Comparison of ENCODE assay signal across 8 cellular contexts in genomic region chr2:206084870-206085741, GRCh38. TPM values are rescaled to one million over a fixed set of nuclear protein-coding genes. Genes with fewer than 3 reads are reported as not detected.
A peak's percentile ranks its signal among the peaks of the same experiment; 100 is the strongest.
DNase-seq lines count a peak whose midpoint lies in the region; ATAC-seq and TF ChIP-seq lines count a peak whose summit lies in the region.

No MANE protein-coding gene starts in this region.

- H3K4me1 ChIP-seq in NT2/D1 (ENCODE audit: insufficient read depth, insufficient read length), result peaks cover 3% of the 10 kb centered on the region
- H3K4me1 ChIP-seq in tibial nerve, result peaks cover 0 to 39% (median 13%) of the 10 kb centered on the region in 4 donors

- no peak for TF ChIP-seq POLR2A in tibial nerve (IDR thresholded peaks at IDR 0.05)

- peak overlapping the region; percentile 97 for H3K4me3 Mint-ChIP-seq in activated T-helper 2 cell treated with anti-CD3 and anti-CD28 coated beads, Interferon-gamma antibody, Interleukin-2, Interleukin-4, amounts not matched to agents 10 μg/mL and 5 μg/mL and 100 μg/mL, durations not matched to agents 14 hours and 24 hours and 36 hours (ENCODE audit: low read depth)
- peak overlapping the region; percentile 97 for H3K4me3 Mint-ChIP-seq in neural crest cell

- no peaks in the 10 kb centered on the region for H3K27me3 Mint-ChIP-seq in activated T-helper 2 cell treated with anti-CD3 and anti-CD28 coated beads, Interferon-gamma antibody, Interleukin-2, Interleukin-4, amounts not matched to agents 10 μg/mL and 5 μg/mL and 100 μg/mL, durations not matched to agents 14 hours and 24 hours and 36 hours (ENCODE audit: low read depth)
- H3K27me3 Mint-ChIP-seq in neural crest cell (ENCODE audit: low read depth), result no peaks in the 10 kb centered on the region

- H3K27me3 ChIP-seq in NT2/D1 (ENCODE audit: insufficient read depth, insufficient read length) (peaks cover 7% of the 10 kb centered on the region), tibial nerve (no peaks in the 10 kb centered on the region)

- H3K9ac ChIP-seq in NT2/D1 (ENCODE audit: insufficient read length, low read depth), result peak overlapping the region; percentile 86

- intact Hi-C loops in activated T-helper 2 cell treated with anti-CD3 and anti-CD28 coated beads, Interferon-gamma antibody, Interleukin-2, Interleukin-4, amounts not matched to agents 10 μg/mL and 5 μg/mL and 100 μg/mL, durations not matched to agents 14 hours and 24 hours and 36 hours (cut with micrococcal nuclease), result loop anchor here (5.0 to 10.0 kb wide), 3 partner anchors 53 to 680 kb away; partner anchors contain the start of genes FASTKD2, MDH1B and ZDBF2

- peak overlapping the region; percentile 98 for H3K27ac Mint-ChIP-seq in activated T-helper 2 cell treated with anti-CD3 and anti-CD28 coated beads, Interferon-gamma antibody, Interleukin-2, Interleukin-4, amounts not matched to agents 10 μg/mL and 5 μg/mL and 100 μg/mL, durations not matched to agents 14 hours and 24 hours and 36 hours
- H3K27ac Mint-ChIP-seq in neural crest cell (ENCODE audit: unreplicated experiment), result peak overlapping the region; percentile 90

- TF ChIP-seq EP300 in tibial nerve (IDR thresholded peaks at IDR 0.05), result no peak

- H3K36me3 ChIP-seq in NT2/D1 (ENCODE audit: insufficient read depth, insufficient read length, low read length) (peaks cover 2% of the 10 kb centered on the region), tibial nerve (peaks cover 0 to 4% (median 0%) of the 10 kb centered on the region in 3 donors)

- peak overlapping the region; percentile 97 to 100 (median 100) for H3K27ac ChIP-seq in tibial nerve

- peak overlapping the region; percentile 72 for H3K4me3 ChIP-seq in NT2/D1 (ENCODE audit: insufficient read length, low read depth)
- H3K4me3 ChIP-seq in fibroblast of pulmonary artery (replicated peaks; ENCODE audit: low read depth, low read length), result peak overlapping the region; percentile 69
- H3K4me3 ChIP-seq in tibial nerve, result peak overlapping the region; percentile 66 to 88 (median 80)

- H3K9me3 Mint-ChIP-seq in activated T-helper 2 cell treated with anti-CD3 and anti-CD28 coated beads, Interferon-gamma antibody, Interleukin-2, Interleukin-4, amounts not matched to agents 10 μg/mL and 5 μg/mL and 100 μg/mL, durations not matched to agents 14 hours and 24 hours and 36 hours, result no peaks in the 10 kb centered on the region
- H3K9me3 Mint-ChIP-seq in neural crest cell, result no peaks in the 10 kb centered on the region

- H3K9me3 ChIP-seq in NT2/D1 (ENCODE audit: insufficient read depth, low read length), result peaks cover 7% of the 10 kb centered on the region; the same call in 1 of the 2 replicates
- H3K9me3 ChIP-seq in tibial nerve, result no peaks in the 10 kb centered on the region

- peak; percentile 24 for ATAC-seq in HG02678 (IDR thresholded peaks at IDR 0.05; ENCODE audit: unreplicated experiment)

- peak; percentile 2 for DNase-seq in NCI-H1694 (lab: John Stamatoyannopoulos, UW)
- no peak for DNase-seq in NCI-H1694 treated with DMSO at 0.1 percent for 48 hours (lab: John Stamatoyannopoulos, UW)
- no peak for DNase-seq in NT2/D1 (ENCODE audit: low read depth, low spot score)
- peak; percentile 48 for DNase-seq in activated T-helper 2 cell treated with anti-CD3 and anti-CD28 coated beads, Interferon-gamma antibody, Interleukin-2, Interleukin-4, amounts not matched to agents 10 μg/mL and 5 μg/mL and 100 μg/mL, durations not matched to agents 14 hours and 24 hours and 36 hours (ENCODE audit: low spot score)
- no peak for DNase-seq in fibroblast of pulmonary artery (ENCODE audit: low read depth)
- peak; percentile 30 for DNase-seq in neural crest cell (ENCODE audit: low read depth, low spot score)
- peak in 1 of 2 donors; percentile 11 for DNase-seq in tibial nerve (ENCODE audit: low spot score in 2 of 2)

- TF ChIP-seq CTCF in fibroblast of pulmonary artery (IDR thresholded peaks at IDR 0.05; ENCODE audit: low read length, missing control alignments), result no peak
- TF ChIP-seq CTCF in neural crest cell (conservative IDR thresholded peaks at IDR 0.05), result no peak
- no peak for TF ChIP-seq CTCF in tibial nerve (IDR thresholded peaks at IDR 0.05)

- WGBS in tibial nerve, 2 donors, result 0% methylated on average over 8 to 12 of the region's 88 CpGs

- peaks cover 16% of the 10 kb centered on the region for H3K36me3 Mint-ChIP-seq in activated T-helper 2 cell treated with anti-CD3 and anti-CD28 coated beads, Interferon-gamma antibody, Interleukin-2, Interleukin-4, amounts not matched to agents 10 μg/mL and 5 μg/mL and 100 μg/mL, durations not matched to agents 14 hours and 24 hours and 36 hours (ENCODE audit: low read depth)
- peaks cover 3% of the 10 kb centered on the region for H3K36me3 Mint-ChIP-seq in neural crest cell (ENCODE audit: low read depth)

- peaks cover 20% of the 10 kb centered on the region for H3K4me1 Mint-ChIP-seq in activated T-helper 2 cell treated with anti-CD3 and anti-CD28 coated beads, Interferon-gamma antibody, Interleukin-2, Interleukin-4, amounts not matched to agents 10 μg/mL and 5 μg/mL and 100 μg/mL, durations not matched to agents 14 hours and 24 hours and 36 hours (ENCODE audit: low read depth)
- H3K4me1 Mint-ChIP-seq in neural crest cell, result peaks cover 39% of the 10 kb centered on the region

RNA-seq across cellular contexts. Expression of gene INO80D, which starts 0.9 kb away (rescaled TPM):
- 21.9 and 26.0 TPM in 2 replicates for total RNA-seq in activated T-helper 2 cell treated with anti-CD3 and anti-CD28 coated beads, Interferon-gamma antibody, Interleukin-2, Interleukin-4, amounts not matched to agents 10 μg/mL and 5 μg/mL and 100 μg/mL, durations not matched to agents 14 hours and 24 hours and 36 hours
- total RNA-seq in neural crest cell, result 18.1 and 18.8 TPM in 2 replicates
- 10 to 100 TPM; 16.9 to 24.3 (median 20.6) TPM for total RNA-seq in tibial nerve

Comparison
In these comparisons a context has a peak if more than half of its experiments do, and no peak if none do; other contexts are left out.
1. DNase-seq: peak in NCI-H1694 (single experiment), activated T-helper 2 cell treated with anti-CD3 and anti-CD28 coated beads, Interferon-gamma antibody, Interleukin-2, Interleukin-4, amounts not matched to agents 10 μg/mL and 5 μg/mL and 100 μg/mL, durations not matched to agents 14 hours and 24 hours and 36 hours (single experiment) and neural crest cell (single experiment); none in NCI-H1694 treated with DMSO at 0.1 percent for 48 hours (single experiment), NT2/D1 (single experiment) and fibroblast of pulmonary artery (single experiment).
2. Peak in every context shown above with its lines, with median percentiles within 50 percentile points of each other: H3K4me3 ChIP-seq.